22 cellular contexts compared by ENCODE assay signal in the genomic region with DNA sequence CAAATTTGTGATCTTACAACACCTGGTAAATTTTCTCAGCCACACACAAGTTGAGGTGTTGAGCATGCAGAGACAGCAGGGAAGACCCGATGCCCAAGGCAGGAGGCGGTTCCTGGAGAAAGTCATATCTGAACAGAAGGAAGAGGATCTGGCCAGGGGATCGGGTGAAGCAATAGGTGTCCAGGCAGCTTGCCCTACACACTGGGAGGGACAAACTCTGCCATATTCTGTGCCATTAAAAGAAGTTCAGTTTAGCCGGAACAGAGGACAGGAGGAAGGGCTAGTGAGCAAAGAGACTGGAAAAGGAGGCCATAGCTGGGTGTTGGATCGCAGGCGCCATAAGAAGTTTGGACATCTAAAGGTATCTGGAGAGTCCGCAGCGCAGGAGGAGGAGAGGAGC.
DNase-seq lines count a peak whose midpoint lies in the region; ATAC-seq and TF ChIP-seq lines count a peak whose summit lies in the region.
"Had no signal": no experiment of that assay in that cellular context is flagged by ENCODE, and none has a peak within 500 bp of the region (broad histone marks: within the 10 kb centered on the region; RNA-seq: fewer than 3 reads in every experiment).

No MANE protein-coding gene starts in this region.

- 82% methylated on average over 8 of the region's 8 CpGs for WGBS in HUES64
- WGBS in body of pancreas, 2 donors, result 86 to 87% methylated on average over 8 of the region's 8 CpGs

- no peaks in the 10 kb centered on the region for H3K36me3 ChIP-seq in HUES64 (ENCODE audit: insufficient read depth, low read length)
- no peaks in the 10 kb centered on the region for H3K36me3 ChIP-seq in iPS-20b (ENCODE audit: insufficient read depth, low read depth, low read length)
- no peaks in the 10 kb centered on the region for H3K36me3 ChIP-seq in body of pancreas (replicated peaks in 1 of 2; ENCODE audit: insufficient read depth in 1 of 2, low read depth in 2 of 2)
- H3K36me3 ChIP-seq in left ventricle myocardium inferior, result no peaks in the 10 kb centered on the region
- H3K36me3 ChIP-seq: SJSA1 had no signal

- intact Hi-C loops in body of pancreas (cut with DNase I), result no loop called here
- intact Hi-C loops in left ventricle myocardium inferior (cut with micrococcal nuclease), result no loop called here

- H3K9me3 ChIP-seq in HUES64 (ENCODE audit: insufficient read depth, low read depth, low read length) (no peaks in the 10 kb centered on the region), iPS-20b (ENCODE audit: insufficient read depth, low read depth, low read length) (no peaks in the 10 kb centered on the region), body of pancreas (no peaks in the 10 kb centered on the region), left ventricle myocardium inferior (replicated peaks) (no peaks in the 10 kb centered on the region)
- H3K9me3 ChIP-seq: SJSA1 had no signal

- TF ChIP-seq CTCF in body of pancreas (IDR thresholded peaks at IDR 0.05), result no peak
- no peak for TF ChIP-seq CTCF in left ventricle myocardium inferior (IDR thresholded peaks at IDR 0.05; ENCODE audit: borderline replicate concordance)

- H3K4me3 ChIP-seq in HUES64 (ENCODE audit: low read length) (no peak overlapping the region), iPS-20b (ENCODE audit: low read length) (peak overlapping the region; percentile 27; the same call in 1 of the 2 replicates), body of pancreas (no peak overlapping the region), left ventricle myocardium inferior (no peak overlapping the region)
- H3K4me3 ChIP-seq: GM23248, SJSA1 had no signal

- peaks cover 19% of the 10 kb centered on the region for H3K4me1 ChIP-seq in HUES64 (ENCODE audit: insufficient read depth, low read length)
- peaks cover 14% of the 10 kb centered on the region; the same call in 1 of the 2 replicates for H3K4me1 ChIP-seq in iPS-20b (ENCODE audit: insufficient read depth, low read length)
- peaks cover 8% of the 10 kb centered on the region for H3K4me1 ChIP-seq in body of pancreas
- peaks cover 6% of the 10 kb centered on the region for H3K4me1 ChIP-seq in left ventricle myocardium inferior

- H3K9ac ChIP-seq in HUES64 (ENCODE audit: low read depth, low read length) (no peak overlapping the region), iPS-20b (ENCODE audit: low read depth, low read length) (no peak overlapping the region)
- H3K9ac ChIP-seq: GM23248 had no signal

- no peak for TF ChIP-seq POLR2A in body of pancreas (IDR thresholded peaks at IDR 0.05)

- ATAC-seq in body of pancreas (no peak), GM21737 (IDR thresholded peaks at IDR 0.05; ENCODE audit: unreplicated experiment) (no peak)
- ATAC-seq: CD8-positive, alpha-beta T cell; PC-3 had no signal

- H3K27ac ChIP-seq in HUES64 (ENCODE audit: low read depth, low read length) (peak overlapping the region; percentile 42), iPS-20b (ENCODE audit: low read length) (no peak overlapping the region), body of pancreas (no peak overlapping the region), left ventricle myocardium inferior (replicated peaks) (no peak overlapping the region)
- H3K27ac ChIP-seq: 22Rv1, C4-2B, GM23248, SJSA1 had no signal

- DNase-seq in NCI-H2227 treated with DMSO at 0.1 percent for 48 hours (lab: John Stamatoyannopoulos, UW) (peak; percentile 77), NCI-H2227 (lab: John Stamatoyannopoulos, UW; ENCODE audit: unreplicated experiment) (no peak), cerebellum (ENCODE audit: low spot score) (peak; percentile 18), body of pancreas (no peak), left ventricle myocardium inferior (no peak)
- DNase-seq: Calu3; CD8-positive, alpha-beta T cell; DMS79 treated with DMSO at 0.1 percent for 48 hours; GM23248; HCEC 1CT; Kasumi-1; NCI-H1436; NCI-H1930; NCI-H526 treated with DMSO at 0.1 percent for 48 hours; NK-92 treated with Interleukin-12 subunit alpha and Interleukin-12 subunit beta, amount 100 ng/mL, for 24 hours; PC-3 had no signal

- peaks cover 24% of the 10 kb centered on the region for H3K27me3 ChIP-seq in HUES64 (ENCODE audit: insufficient read depth, low read length)
- H3K27me3 ChIP-seq in iPS-20b (ENCODE audit: insufficient read depth, low read length), result peaks cover 32% of the 10 kb centered on the region
- H3K27me3 ChIP-seq in body of pancreas, result no peaks in the 10 kb centered on the region
- peaks cover 7% of the 10 kb centered on the region for H3K27me3 ChIP-seq in left ventricle myocardium inferior (ENCODE audit: low read depth)
- H3K27me3 ChIP-seq: SJSA1 had no signal

Comparison
In these comparisons a context has a peak if more than half of its experiments do, and no peak if none do; other contexts are left out.
1. DNase-seq: peak in NCI-H2227 treated with DMSO at 0.1 percent for 48 hours (single experiment) and cerebellum (single experiment); none in NCI-H2227 (single experiment), body of pancreas (0 of 4) and left ventricle myocardium inferior (single experiment).